ENCODE assay signal across 15 cellular contexts in genomic region chr17:81898029-81898866, GRCh38. TPM values are rescaled to one million over a fixed set of nuclear protein-coding genes. Genes with fewer than 3 reads are reported as not detected.
DNase-seq lines count a peak whose midpoint lies in the region; ATAC-seq and TF ChIP-seq lines count a peak whose summit lies in the region.
"Had no signal": no experiment of that assay in that cellular context is flagged by ENCODE, and none has a peak within 500 bp of the region (broad histone marks: within the 10 kb centered on the region; RNA-seq: fewer than 3 reads in every experiment).

No MANE protein-coding gene starts in this region.

- H3K4me3 ChIP-seq in AG04450 (ENCODE audit: low read depth, low read length), result no peak overlapping the region
- no peak overlapping the region for H3K4me3 ChIP-seq in stomach
- H3K4me3 ChIP-seq: transverse colon had no signal

- TF ChIP-seq EP300 in stomach (IDR thresholded peaks at IDR 0.05), result no peak

- H3K27me3 ChIP-seq in AG04450 (ENCODE audit: control insufficient read depth, insufficient read depth, low read length), result no peaks in the 10 kb centered on the region
- H3K27me3 ChIP-seq in stomach, result peaks cover 0 to 23% (median 17%) of the 10 kb centered on the region in 3 donors

- POLR2A ChIA-PET in AG04450 (lab: Yijun Ruan, JAX), result no interaction called here

- 86 to 92% (median 92%) methylated on average over 18 to 19 of the region's 19 CpGs for WGBS in stomach, 5 donors

- peaks cover 13 to 21% (median 20%) of the 10 kb centered on the region in 4 donors for H3K4me1 ChIP-seq in stomach

- TF ChIP-seq CTCF in AG04450 (IDR thresholded peaks at IDR 0.05; ENCODE audit: low read depth, low read length) (no peak), stomach (IDR thresholded peaks at IDR 0.05) (no peak)

- H3K9me3 ChIP-seq in AG04450 (ENCODE audit: control insufficient read depth, insufficient read depth, low read length) (no peaks in the 10 kb centered on the region), stomach (no peaks in the 10 kb centered on the region)
- H3K9me3 ChIP-seq: transverse colon had no signal

- no peaks in the 10 kb centered on the region for H3K4me1 Mint-ChIP-seq in activated T-helper 2 cell treated with anti-CD3 and anti-CD28 coated beads, Interferon-gamma antibody, Interleukin-2, Interleukin-4, amounts not matched to agents 10 μg/mL and 5 μg/mL and 100 μg/mL, durations not matched to agents 14 hours and 24 hours and 36 hours (ENCODE audit: low read depth)

- DNase-seq in AG04450 (ENCODE audit: low read depth, low spot score) (no peak), HS-27A (ENCODE audit: low read depth) (peak; percentile 56), inferior parietal cortex (ENCODE audit: extremely low spot score) (peak; percentile 54), stomach (no peak), DMS114 treated with DMSO at 0.1 percent for 48 hours (lab: John Stamatoyannopoulos, UW; ENCODE audit: unreplicated experiment) (no peak)
- no peak for DNase-seq in activated T-helper 2 cell treated with anti-CD3 and anti-CD28 coated beads, Interferon-gamma antibody, Interleukin-2, Interleukin-4, amounts not matched to agents 10 μg/mL and 5 μg/mL and 100 μg/mL, durations not matched to agents 14 hours and 24 hours and 36 hours (ENCODE audit: low spot score)
- DNase-seq: activated CD8-positive, alpha-beta T cell treated with anti-CD3 and anti-CD28 coated beads for 36 hours; activated naive CD8-positive, alpha-beta T cell treated with anti-CD3 and anti-CD28 coated beads, Interleukin-2, amount 10 ng/mL, durations not matched to agents 7 days and 5 days; CD4-positive, CD25-positive, alpha-beta regulatory T cell; erythroblast; left colon; NCI-H2171; transverse colon had no signal

- CTCF ChIA-PET in AG04450 (lab: Charles Lee), result no interaction called here

- no peak for TF ChIP-seq POLR2A in stomach (IDR thresholded peaks at IDR 0.05)

- no peaks in the 10 kb centered on the region for H3K9me3 Mint-ChIP-seq in activated T-helper 2 cell treated with anti-CD3 and anti-CD28 coated beads, Interferon-gamma antibody, Interleukin-2, Interleukin-4, amounts not matched to agents 10 μg/mL and 5 μg/mL and 100 μg/mL, durations not matched to agents 14 hours and 24 hours and 36 hours
- H3K9me3 Mint-ChIP-seq: activated CD8-positive, alpha-beta T cell treated with anti-CD3 and anti-CD28 coated beads for 36 hours; activated naive CD8-positive, alpha-beta T cell treated with anti-CD3 and anti-CD28 coated beads, Interleukin-2, amount 10 ng/mL, durations not matched to agents 7 days and 5 days; CD4-positive, CD25-positive, alpha-beta regulatory T cell had no signal

- no peak overlapping the region for H3K27ac Mint-ChIP-seq in activated T-helper 2 cell treated with anti-CD3 and anti-CD28 coated beads, Interferon-gamma antibody, Interleukin-2, Interleukin-4, amounts not matched to agents 10 μg/mL and 5 μg/mL and 100 μg/mL, durations not matched to agents 14 hours and 24 hours and 36 hours
- H3K27ac Mint-ChIP-seq: activated CD8-positive, alpha-beta T cell treated with anti-CD3 and anti-CD28 coated beads for 36 hours; activated naive CD8-positive, alpha-beta T cell treated with anti-CD3 and anti-CD28 coated beads, Interleukin-2, amount 10 ng/mL, durations not matched to agents 7 days and 5 days; CD4-positive, CD25-positive, alpha-beta regulatory T cell had no signal

- no peak overlapping the region for H3K4me3 Mint-ChIP-seq in activated T-helper 2 cell treated with anti-CD3 and anti-CD28 coated beads, Interferon-gamma antibody, Interleukin-2, Interleukin-4, amounts not matched to agents 10 μg/mL and 5 μg/mL and 100 μg/mL, durations not matched to agents 14 hours and 24 hours and 36 hours (ENCODE audit: low read depth)
- H3K4me3 Mint-ChIP-seq: activated CD8-positive, alpha-beta T cell treated with anti-CD3 and anti-CD28 coated beads for 36 hours; activated naive CD8-positive, alpha-beta T cell treated with anti-CD3 and anti-CD28 coated beads, Interleukin-2, amount 10 ng/mL, durations not matched to agents 7 days and 5 days had no signal

- intact Hi-C loops in activated T-helper 2 cell treated with anti-CD3 and anti-CD28 coated beads, Interferon-gamma antibody, Interleukin-2, Interleukin-4, amounts not matched to agents 10 μg/mL and 5 μg/mL and 100 μg/mL, durations not matched to agents 14 hours and 24 hours and 36 hours (cut with micrococcal nuclease), result no loop called here
- intact Hi-C loops in stomach (cut with DNase I; ENCODE audit: low total_unique reads), result no loop called here

- ATAC-seq in GM19397 (IDR thresholded peaks at IDR 0.05; ENCODE audit: unreplicated experiment), result no peak
- ATAC-seq: activated CD8-positive, alpha-beta T cell treated with anti-CD3 and anti-CD28 coated beads for 36 hours; left colon had no signal

- peaks cover 25 to 76% (median 71%) of the 10 kb centered on the region in 4 donors for H3K36me3 ChIP-seq in stomach

- H3K27ac ChIP-seq in AG04450 (ENCODE audit: low read depth, low read length) (peak overlapping the region; percentile 31), angular gyrus (ENCODE audit: low read depth, low read length) (peak overlapping the region; percentile 35), stomach (no peak overlapping the region)
- H3K27ac ChIP-seq: transverse colon had no signal

- peaks cover 33% of the 10 kb centered on the region for H3K36me3 Mint-ChIP-seq in activated T-helper 2 cell treated with anti-CD3 and anti-CD28 coated beads, Interferon-gamma antibody, Interleukin-2, Interleukin-4, amounts not matched to agents 10 μg/mL and 5 μg/mL and 100 μg/mL, durations not matched to agents 14 hours and 24 hours and 36 hours (ENCODE audit: low read depth)

- peaks cover 6% of the 10 kb centered on the region for H3K27me3 Mint-ChIP-seq in activated T-helper 2 cell treated with anti-CD3 and anti-CD28 coated beads, Interferon-gamma antibody, Interleukin-2, Interleukin-4, amounts not matched to agents 10 μg/mL and 5 μg/mL and 100 μg/mL, durations not matched to agents 14 hours and 24 hours and 36 hours (ENCODE audit: low read depth)

RNA-seq across cellular contexts. Expression of gene NPB, which starts 3.8 kb away (rescaled TPM):
- polyA plus RNA-seq in AG04450 (2011; rRNA removed) (0.20 and 0.30 TPM in 2 replicates), stomach (under 1 TPM in 2 of 3 donors, not detected in 1; 0.83 to 0.93 TPM)
- polyA minus RNA-seq in AG04450 (2011; rRNA and poly(A)+ RNA removed), result 0.09 and 0.48 TPM in 2 replicates
- total RNA-seq in activated T-helper 2 cell treated with anti-CD3 and anti-CD28 coated beads, Interferon-gamma antibody, Interleukin-2, Interleukin-4, amounts not matched to agents 10 μg/mL and 5 μg/mL and 100 μg/mL, durations not matched to agents 14 hours and 24 hours and 36 hours, result 0.28 and 0.39 TPM in 2 replicates
- 1 to 10 TPM in 2 of 5 donors, not detected in 3; 1.4 to 2.0 TPM for total RNA-seq in stomach
- total RNA-seq: CD4-positive, CD25-positive, alpha-beta regulatory T cell had no signal

RNA-seq across cellular contexts. Expression of gene ANAPC11, which starts 6.7 kb away (rescaled TPM):
- polyA plus RNA-seq in AG04450 (2011; rRNA removed) (213 and 233 TPM in 2 replicates), stomach (100 to 1,000 TPM; 231 to 276 (median 257) TPM)
- 34.5 and 40.6 TPM in 2 replicates for polyA minus RNA-seq in AG04450 (2011; rRNA and poly(A)+ RNA removed)
- total RNA-seq in activated T-helper 2 cell treated with anti-CD3 and anti-CD28 coated beads, Interferon-gamma antibody, Interleukin-2, Interleukin-4, amounts not matched to agents 10 μg/mL and 5 μg/mL and 100 μg/mL, durations not matched to agents 14 hours and 24 hours and 36 hours, result 108 and 119 TPM in 2 replicates
- 100 to 1,000 TPM in 3 of 5 donors, 10 to 100 TPM in 2; 49.8 to 141 (median 108) TPM for total RNA-seq in stomach

RNA-seq across cellular contexts. Expression of gene ALYREF, which starts 6.9 kb away (rescaled TPM):
- polyA plus RNA-seq in AG04450 (2011; rRNA removed), result 57.7 and 57.8 TPM in 2 replicates
- polyA minus RNA-seq in AG04450 (2011; rRNA and poly(A)+ RNA removed), result 71.3 and 94.4 TPM in 2 replicates
- 237 and 240 TPM in 2 replicates for total RNA-seq in activated T-helper 2 cell treated with anti-CD3 and anti-CD28 coated beads, Interferon-gamma antibody, Interleukin-2, Interleukin-4, amounts not matched to agents 10 μg/mL and 5 μg/mL and 100 μg/mL, durations not matched to agents 14 hours and 24 hours and 36 hours
- total RNA-seq in stomach, result 100 to 1,000 TPM in 2 of 5 donors, 10 to 100 TPM in 2, 1 to 10 TPM in 1; 5.8 to 224 (median 90.1) TPM
- polyA plus RNA-seq in stomach, result 10 to 100 TPM; 33.6 to 42.3 (median 36.8) TPM

RNA-seq across cellular contexts. Expression of gene PCYT2, which starts 13.0 kb away (rescaled TPM):
- polyA plus RNA-seq in AG04450 (2011; rRNA removed) (25.2 and 31.8 TPM in 2 replicates), stomach (10 to 100 TPM; 39.7 to 51.7 (median 42.8) TPM)
- polyA minus RNA-seq in AG04450 (2011; rRNA and poly(A)+ RNA removed), result 25.9 and 33.5 TPM in 2 replicates
- total RNA-seq in activated T-helper 2 cell treated with anti-CD3 and anti-CD28 coated beads, Interferon-gamma antibody, Interleukin-2, Interleukin-4, amounts not matched to agents 10 μg/mL and 5 μg/mL and 100 μg/mL, durations not matched to agents 14 hours and 24 hours and 36 hours, result 51.5 and 51.7 TPM in 2 replicates
- total RNA-seq in stomach, result 100 to 1,000 TPM in 2 of 5 donors, 10 to 100 TPM in 3; 17.5 to 119 (median 27.2) TPM

RNA-seq across cellular contexts. Expression of gene SIRT7, which starts 19.7 kb away (rescaled TPM):
- polyA plus RNA-seq in AG04450 (2011; rRNA removed) (4.3 and 6.0 TPM in 2 replicates), stomach (10 to 100 TPM; 18.2 to 46.9 (median 44.1) TPM)
- polyA minus RNA-seq in AG04450 (2011; rRNA and poly(A)+ RNA removed), result 24.8 and 35.2 TPM in 2 replicates
- 50.2 and 55.7 TPM in 2 replicates for total RNA-seq in activated T-helper 2 cell treated with anti-CD3 and anti-CD28 coated beads, Interferon-gamma antibody, Interleukin-2, Interleukin-4, amounts not matched to agents 10 μg/mL and 5 μg/mL and 100 μg/mL, durations not matched to agents 14 hours and 24 hours and 36 hours
- total RNA-seq in stomach, result 100 to 1,000 TPM in 1 of 5 donors, 10 to 100 TPM in 4; 22.8 to 128 (median 56.0) TPM

Comparison
In these comparisons a context has a peak if more than half of its experiments do, and no peak if none do; other contexts are left out.
1. DNase-seq: peak in HS-27A (single experiment) and inferior parietal cortex (single experiment); none in AG04450 (single experiment), activated T-helper 2 cell treated with anti-CD3 and anti-CD28 coated beads, Interferon-gamma antibody, Interleukin-2, Interleukin-4, amounts not matched to agents 10 μg/mL and 5 μg/mL and 100 μg/mL, durations not matched to agents 14 hours and 24 hours and 36 hours (single experiment), stomach (single experiment) and DMS114 treated with DMSO at 0.1 percent for 48 hours (single experiment).
2. H3K27ac ChIP-seq: peak in AG04450 (single experiment) and angular gyrus (single experiment); none in stomach (0 of 5).